In the genomic region with DNA sequence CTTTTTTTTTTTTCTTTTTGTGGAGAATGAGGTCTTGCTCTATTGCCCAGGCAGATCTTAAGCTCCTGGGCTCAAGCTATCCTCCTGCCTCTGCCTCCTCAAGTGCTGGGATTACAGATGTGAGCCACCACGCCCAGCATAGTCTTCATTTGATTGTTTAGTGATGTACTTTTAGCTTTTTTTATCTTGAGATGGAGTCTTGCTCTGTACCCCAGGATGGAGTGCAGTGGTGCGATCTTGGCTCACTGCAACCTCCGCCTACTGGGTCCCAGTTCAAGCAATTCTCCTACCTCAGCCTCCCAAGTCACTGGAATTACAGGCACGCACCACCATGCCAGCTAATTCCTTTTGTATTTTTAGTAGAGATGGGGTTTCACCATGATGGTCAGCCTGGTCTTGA, we compare ENCODE assay signal across 19 cellular contexts. TPM values are rescaled to one million over a fixed set of nuclear protein-coding genes. Genes with fewer than 3 reads are reported as not detected.
DNase-seq lines count a peak whose midpoint lies in the region; ATAC-seq and TF ChIP-seq lines count a peak whose summit lies in the region.
"Had no signal": no experiment of that assay in that cellular context is flagged by ENCODE, and none has a peak within 500 bp of the region (broad histone marks: within the 10 kb centered on the region; RNA-seq: fewer than 3 reads in every experiment).

No MANE protein-coding gene starts in this region.

- H3K27ac Mint-ChIP-seq in activated naive CD4-positive, alpha-beta T cell treated with anti-CD3 and anti-CD28 coated beads, Interleukin-2, amount 10 ng/mL, durations not matched to agents 7 days and 5 days, result no peak overlapping the region
- H3K27ac Mint-ChIP-seq in activated naive CD4-positive, alpha-beta T cell treated with anti-CD3 and anti-CD28 coated beads, Interleukin-2, amount 50 U/mL, for 72 hours, result no peak overlapping the region
- no peak overlapping the region for H3K27ac Mint-ChIP-seq in endodermal cell
- H3K27ac Mint-ChIP-seq: CD4-positive, CD25-positive, alpha-beta regulatory T cell; CD8-positive, alpha-beta memory T cell had no signal

- no peaks in the 10 kb centered on the region for H3K4me1 Mint-ChIP-seq in activated naive CD4-positive, alpha-beta T cell treated with anti-CD3 and anti-CD28 coated beads, Interleukin-2, amount 10 ng/mL, durations not matched to agents 7 days and 5 days
- no peaks in the 10 kb centered on the region for H3K4me1 Mint-ChIP-seq in endodermal cell
- H3K4me1 Mint-ChIP-seq: CD8-positive, alpha-beta memory T cell had no signal

- H3K4me3 ChIP-seq in WERI-Rb-1 (ENCODE audit: low read depth, low read length), result no peak overlapping the region
- no peak overlapping the region for H3K4me3 ChIP-seq in endodermal cell (ENCODE audit: low read length)
- H3K4me3 ChIP-seq: GM12878, GM23248 had no signal

- H3K27ac ChIP-seq in WERI-Rb-1 (no peak overlapping the region), endodermal cell (ENCODE audit: low read depth, low read length) (no peak overlapping the region)
- H3K27ac ChIP-seq: GM23248 had no signal

- H3K27me3 ChIP-seq in WERI-Rb-1 (ENCODE audit: insufficient read depth, low read depth, severe bottlenecking) (no peaks in the 10 kb centered on the region), endodermal cell (ENCODE audit: control insufficient read depth, insufficient read depth, low read length, poor library complexity, severe bottlenecking) (no peaks in the 10 kb centered on the region)
- H3K27me3 ChIP-seq: BE2C had no signal

- H3K4me1 ChIP-seq in endodermal cell (ENCODE audit: control insufficient read depth, insufficient read depth, low read length), result no peaks in the 10 kb centered on the region
- H3K4me1 ChIP-seq: BE2C had no signal

- DNase-seq in activated naive CD4-positive, alpha-beta T cell treated with anti-CD3 and anti-CD28 coated beads, Interleukin-2, amount 10 ng/mL, durations not matched to agents 7 days and 5 days, result peak; percentile 3
- DNase-seq in activated naive CD4-positive, alpha-beta T cell treated with anti-CD3 and anti-CD28 coated beads, Interleukin-2, amount 50 U/mL, for 72 hours (ENCODE audit: low spot score in 2 of 2), result no peak
- DNase-seq in WERI-Rb-1 (peak; percentile 0), endodermal cell (peak; percentile 12)
- no peak for DNase-seq in activated effector memory CD4-positive, alpha-beta T cell treated with anti-CD3 and anti-CD28 coated beads, Interleukin-2, amount 50 U/mL, for 16 hours
- DNase-seq: ACHN; BE2C; C1 segment of cervical spinal cord; CD4-positive, CD25-positive, alpha-beta regulatory T cell; CD8-positive, alpha-beta memory T cell; COR-L47; DMS 273 treated with DMSO at 0.1 percent for 48 hours; DMS53; DND-41; EL; GM23248; HCEC 1CT had no signal

- no peak overlapping the region for H3K9ac ChIP-seq in endodermal cell (ENCODE audit: extremely low read depth, low read length, poor library complexity, severe bottlenecking)
- H3K9ac ChIP-seq: GM23248 had no signal

- H3K36me3 Mint-ChIP-seq in activated naive CD4-positive, alpha-beta T cell treated with anti-CD3 and anti-CD28 coated beads, Interleukin-2, amount 10 ng/mL, durations not matched to agents 7 days and 5 days, result peaks cover 23% of the 10 kb centered on the region
- H3K36me3 Mint-ChIP-seq in activated naive CD4-positive, alpha-beta T cell treated with anti-CD3 and anti-CD28 coated beads, Interleukin-2, amount 50 U/mL, for 72 hours, result peaks cover 13% of the 10 kb centered on the region in 2 donors
- no peaks in the 10 kb centered on the region for H3K36me3 Mint-ChIP-seq in endodermal cell (ENCODE audit: low read depth)

- WGBS in endodermal cell (ENCODE audit: insufficient coverage in 1 of 2, insufficient read length in 1 of 2), 2 experiments, result 90 to 97% methylated on average over 3 to 4 of the region's 4 CpGs

- peaks cover 5% of the 10 kb centered on the region for H3K27me3 Mint-ChIP-seq in activated naive CD4-positive, alpha-beta T cell treated with anti-CD3 and anti-CD28 coated beads, Interleukin-2, amount 10 ng/mL, durations not matched to agents 7 days and 5 days
- no peaks in the 10 kb centered on the region for H3K27me3 Mint-ChIP-seq in endodermal cell (ENCODE audit: insufficient read depth)
- H3K27me3 Mint-ChIP-seq: CD4-positive, CD25-positive, alpha-beta regulatory T cell had no signal

- ATAC-seq in activated naive CD4-positive, alpha-beta T cell treated with anti-CD3 and anti-CD28 coated beads, Interleukin-2, amount 50 U/mL, for 72 hours, result no peak
- ATAC-seq in GM21786 (IDR thresholded peaks at IDR 0.05; ENCODE audit: unreplicated experiment), result no peak
- ATAC-seq: GM12878 had no signal

- TF ChIP-seq CTCF in WERI-Rb-1 (IDR thresholded peaks at IDR 0.05; ENCODE audit: low read depth, low read length), result no peak
- no peak for TF ChIP-seq CTCF in endodermal cell (conservative IDR thresholded peaks at IDR 0.05)

- CTCF ChIA-PET in activated naive CD4-positive, alpha-beta T cell treated with anti-CD3 and anti-CD28 coated beads, Interleukin-2, amount 10 ng/mL, durations not matched to agents 7 days and 5 days (lab: Charles Lee), result interaction anchor here (0.7 kb wide), 1 partner anchor 78 kb away, joined by 3 read pairs; a partner anchor contains a TSS

- peaks cover 19% of the 10 kb centered on the region for H3K9me3 ChIP-seq in WERI-Rb-1 (ENCODE audit: severe bottlenecking)
- H3K9me3 ChIP-seq in endodermal cell (ENCODE audit: control insufficient read depth, low read length), result peaks cover 12% of the 10 kb centered on the region
- H3K9me3 ChIP-seq: BE2C had no signal

- H3K9me3 Mint-ChIP-seq in activated naive CD4-positive, alpha-beta T cell treated with anti-CD3 and anti-CD28 coated beads, Interleukin-2, amount 10 ng/mL, durations not matched to agents 7 days and 5 days, result peaks cover 17% of the 10 kb centered on the region
- H3K9me3 Mint-ChIP-seq in activated naive CD4-positive, alpha-beta T cell treated with anti-CD3 and anti-CD28 coated beads, Interleukin-2, amount 50 U/mL, for 72 hours, result peaks cover 7 to 13% of the 10 kb centered on the region in 2 donors
- H3K9me3 Mint-ChIP-seq in endodermal cell, result peaks cover 18% of the 10 kb centered on the region

- no peak overlapping the region for H3K4me3 Mint-ChIP-seq in activated naive CD4-positive, alpha-beta T cell treated with anti-CD3 and anti-CD28 coated beads, Interleukin-2, amount 10 ng/mL, durations not matched to agents 7 days and 5 days
- no peak overlapping the region for H3K4me3 Mint-ChIP-seq in endodermal cell
- H3K4me3 Mint-ChIP-seq: CD4-positive, CD25-positive, alpha-beta regulatory T cell; CD8-positive, alpha-beta memory T cell had no signal

- no peaks in the 10 kb centered on the region for H3K36me3 ChIP-seq in WERI-Rb-1
- H3K36me3 ChIP-seq in endodermal cell (ENCODE audit: control insufficient read depth, insufficient read depth, low read length), result no peaks in the 10 kb centered on the region
- H3K36me3 ChIP-seq: BE2C had no signal

RNA-seq across cellular contexts. Expression of a gene that starts 24.0 kb away (rescaled TPM):
- 1 to 10 TPM; 4.8 to 5.6 TPM for total RNA-seq in activated naive CD4-positive, alpha-beta T cell treated with anti-CD3 and anti-CD28 coated beads, Interleukin-2, amount 50 U/mL, for 72 hours
- 10 to 100 TPM; 14.1 to 16.5 TPM for total RNA-seq in endodermal cell
- polyA plus RNA-seq in endodermal cell (2013, experiment 1 of 2), result 13.7 TPM
- 14.0 TPM for polyA plus RNA-seq in endodermal cell (2013, experiment 2 of 2)

Comparison
In these comparisons a context has a peak if more than half of its experiments do, and no peak if none do; other contexts are left out.
1. DNase-seq: peak in activated naive CD4-positive, alpha-beta T cell treated with anti-CD3 and anti-CD28 coated beads, Interleukin-2, amount 10 ng/mL, durations not matched to agents 7 days and 5 days (single experiment), WERI-Rb-1 (single experiment) and endodermal cell (single experiment); none in activated naive CD4-positive, alpha-beta T cell treated with anti-CD3 and anti-CD28 coated beads, Interleukin-2, amount 50 U/mL, for 72 hours (0 of 2) and activated effector memory CD4-positive, alpha-beta T cell treated with anti-CD3 and anti-CD28 coated beads, Interleukin-2, amount 50 U/mL, for 16 hours (single experiment).